ENCODE assay signal across 10 cellular contexts in the genomic region with DNA sequence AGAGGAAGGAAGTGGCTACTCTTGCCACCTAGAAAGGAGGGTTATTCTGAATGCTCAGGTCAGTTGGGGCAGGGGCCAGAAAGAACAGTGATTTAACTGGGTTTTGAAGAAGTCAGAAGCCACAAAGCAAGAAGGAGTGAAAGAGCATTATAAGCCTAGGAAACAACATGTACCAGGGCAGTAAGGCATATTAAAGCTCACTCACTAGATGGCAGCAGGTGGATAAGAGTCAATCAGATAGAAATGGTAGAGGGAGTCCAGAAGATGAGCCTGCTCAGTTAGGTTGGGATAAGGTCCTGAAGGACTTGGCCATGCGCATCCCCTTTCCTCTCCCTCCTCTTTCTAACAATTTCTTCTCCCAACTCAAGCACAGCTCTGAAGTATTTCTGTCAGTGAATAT. TPM values are rescaled to one million over a fixed set of nuclear protein-coding genes. Genes with fewer than 3 reads are reported as not detected.
DNase-seq lines count a peak whose midpoint lies in the region; ATAC-seq lines count a peak whose summit lies in the region.
"Had no signal": no experiment of that assay in that cellular context is flagged by ENCODE, and none has a peak within 500 bp of the region (broad histone marks: within the 10 kb centered on the region; RNA-seq: fewer than 3 reads in every experiment).

No MANE protein-coding gene starts in this region.

- H3K9me2 ChIP-seq in Karpas-422 (replicated peaks; ENCODE audit: insufficient read depth, low read length), result no peaks in the 10 kb centered on the region

- no peak overlapping the region for H2AFZ ChIP-seq in Karpas-422 (ENCODE audit: low read length)

- H3K9ac ChIP-seq in Karpas-422 (ENCODE audit: low read length) (no peak overlapping the region), adipocyte (ENCODE audit: low read length) (no peak overlapping the region)

- H3K27me3 ChIP-seq in Karpas-422 (ENCODE audit: low read length), result no peaks in the 10 kb centered on the region
- H3K27me3 ChIP-seq in adipocyte (replicated peaks; ENCODE audit: control insufficient read depth, insufficient read depth, low read length), result peaks cover 22% of the 10 kb centered on the region

- H3K4me3 ChIP-seq in Karpas-422 (ENCODE audit: low read length) (no peak overlapping the region), adipocyte (ENCODE audit: low read length) (no peak overlapping the region)

- H3K79me2 ChIP-seq in Karpas-422 (ENCODE audit: low read length), result no peaks in the 10 kb centered on the region

- H3K9me3 ChIP-seq in Karpas-422 (ENCODE audit: low read length) (no peaks in the 10 kb centered on the region), adipocyte (ENCODE audit: control insufficient read depth, low read length) (no peaks in the 10 kb centered on the region)

- H3K4me1 ChIP-seq in Karpas-422 (ENCODE audit: low read length), result no peaks in the 10 kb centered on the region
- H3K4me1 ChIP-seq in adipocyte (ENCODE audit: control insufficient read depth, insufficient read depth, low read length), result no peaks in the 10 kb centered on the region

- ATAC-seq in activated CD4-positive, CD25-positive, alpha-beta regulatory T cell treated with anti-CD3 and anti-CD28 coated beads, Interleukin-2, amount 50 U/mL, for 24 hours, result no peak

- H3K36me3 ChIP-seq in Karpas-422 (ENCODE audit: insufficient read depth, low read length), result no peaks in the 10 kb centered on the region
- H3K36me3 ChIP-seq in adipocyte (ENCODE audit: control insufficient read depth, insufficient read depth, low read length, severe bottlenecking), result no peaks in the 10 kb centered on the region

- peak; percentile 36 for DNase-seq in ELR (ENCODE audit: low read depth)
- DNase-seq in Karpas-422, result peak; percentile 45
- DNase-seq in adipocyte (ENCODE audit: low read depth), result peak; percentile 1
- DNase-seq in lung microvascular endothelial cell (ENCODE audit: low read depth in 2 of 2), result peak; percentile 42 to 51
- no peak for DNase-seq in NCI-H2081 treated with DMSO at 0.1 percent for 48 hours (lab: John Stamatoyannopoulos, UW)
- no peak for DNase-seq in CD1c-positive myeloid dendritic cell (ENCODE audit: extremely low spot score)
- DNase-seq in effector CD4-positive, alpha-beta T cell, result no peak
- DNase-seq: activated CD8-positive, alpha-beta memory T cell treated with anti-CD3 and anti-CD28 coated beads, Interleukin-2, amount 50 U/mL, for 48 hours; midbrain had no signal

- H4K20me1 ChIP-seq in Karpas-422 (ENCODE audit: insufficient read depth, low read depth, low read length), result no peaks in the 10 kb centered on the region

- H3K27ac ChIP-seq in Karpas-422 (ENCODE audit: low read length), result no peak overlapping the region

- H3K4me2 ChIP-seq in Karpas-422 (ENCODE audit: low read depth, low read length, poor library complexity, severe bottlenecking), result no peak overlapping the region

RNA-seq across cellular contexts. Expression of a gene that starts 22.0 kb away (rescaled TPM):
- not detected in 2 replicates for total RNA-seq in Karpas-422 (2014; rRNA removed; shearing (Covaris generic); ENCODE audit: low replicate concordance)
- total RNA-seq in lung microvascular endothelial cell, result not detected in 2 replicates

RNA-seq across cellular contexts. Expression of a gene that starts 43.5 kb away (rescaled TPM):
- not detected in 2 replicates for total RNA-seq in Karpas-422 (2014; rRNA removed; shearing (Covaris generic); ENCODE audit: low replicate concordance)
- under 0.01 TPM in 1 of 2 replicates, not detected in the other for total RNA-seq in lung microvascular endothelial cell

RNA-seq across cellular contexts. Expression of a gene that starts 54.5 kb away (rescaled TPM):
- not detected in 2 replicates for total RNA-seq in Karpas-422 (2014; rRNA removed; shearing (Covaris generic); ENCODE audit: low replicate concordance)
- under 0.01 TPM in 1 of 2 replicates, not detected in the other for total RNA-seq in lung microvascular endothelial cell

Comparison
In these comparisons a context has a peak if more than half of its experiments do, and no peak if none do; other contexts are left out.
1. DNase-seq: peak in ELR (single experiment), Karpas-422 (single experiment), adipocyte (single experiment) and lung microvascular endothelial cell (2 of 2); none in NCI-H2081 treated with DMSO at 0.1 percent for 48 hours (single experiment), CD1c-positive myeloid dendritic cell (single experiment) and effector CD4-positive, alpha-beta T cell (single experiment).